In genomic region chr2:129732630-129733026, GRCh38 we compare ENCODE assay signal across 22 cellular contexts.
"Had no signal": no experiment of that assay in that cellular context is flagged by ENCODE, and none has a peak within 500 bp of the region (broad histone marks: within the 10 kb centered on the region; RNA-seq: fewer than 3 reads in every experiment).

No MANE protein-coding gene starts in this region.

- H3K4me1 ChIP-seq: ascending aorta, body of pancreas had no signal

- ATAC-seq: activated naive CD4-positive, alpha-beta T cell treated with anti-CD3 and anti-CD28 coated beads, Interleukin-2, amount 50 U/mL, for 72 hours; activated naive CD8-positive, alpha-beta T cell treated with anti-CD3 and anti-CD28 coated beads, Interleukin-2, amount 50 U/mL, for 24 hours; body of pancreas; T-helper 17 cell; WTC11 had no signal

- H3K4me3 ChIP-seq: ascending aorta, body of pancreas had no signal

- H3K9me3 ChIP-seq: ascending aorta, body of pancreas had no signal

- H3K9me3 Mint-ChIP-seq: activated naive CD4-positive, alpha-beta T cell treated with anti-CD3 and anti-CD28 coated beads, Interleukin-2, amount 50 U/mL, for 72 hours; activated naive CD8-positive, alpha-beta T cell treated with anti-CD3 and anti-CD28 coated beads, Interleukin-2, amount 50 U/mL, for 24 hours; central memory CD8-positive, alpha-beta T cell; WTC11 had no signal

- H3K27me3 Mint-ChIP-seq: activated naive CD8-positive, alpha-beta T cell treated with anti-CD3 and anti-CD28 coated beads, Interleukin-2, amount 50 U/mL, for 24 hours had no signal

- H3K36me3 Mint-ChIP-seq: activated naive CD4-positive, alpha-beta T cell treated with anti-CD3 and anti-CD28 coated beads, Interleukin-2, amount 50 U/mL, for 72 hours; WTC11 had no signal

- DNase-seq: activated CD4-positive, alpha-beta T cell treated with anti-CD3 and anti-CD28 coated beads for 48 hours; activated CD4-positive, alpha-beta T cell treated with anti-CD3 and anti-CD28 coated beads, Interleukin-2, amount 50 U/mL, for 4 hours; activated CD4-positive, CD25-positive, alpha-beta regulatory T cell treated with anti-CD3 and anti-CD28 coated beads, Interleukin-2, amount 50 U/mL, for 72 hours; activated naive CD8-positive, alpha-beta T cell treated with anti-CD3 and anti-CD28 coated beads, Interleukin-2, amount 50 U/mL, for 24 hours; activated T-cell treated with anti-CD3 and anti-CD28 coated beads, Interleukin-2, amount 50 U/mL, for 1 hour; amniotic stem cell; body of pancreas; KG1; NCI-H1048; NCI-H146; NCI-H187 treated with DMSO at 0.1 percent for 48 hours; NCI-H2171; NCI-H446 treated with DMSO at 0.1 percent for 48 hours; NCI-H526 treated with DMSO at 0.1 percent for 48 hours; NCI-H82; SIG-M5; T-helper 17 cell; T-helper 9 cell had no signal

- H3K27me3 ChIP-seq: ascending aorta, body of pancreas had no signal

- H3K4me1 Mint-ChIP-seq: activated naive CD8-positive, alpha-beta T cell treated with anti-CD3 and anti-CD28 coated beads, Interleukin-2, amount 50 U/mL, for 24 hours; central memory CD8-positive, alpha-beta T cell; T-helper 17 cell had no signal

- H3K36me3 ChIP-seq: ascending aorta had no signal

- H3K27ac ChIP-seq: ascending aorta, body of pancreas had no signal

- H3K27ac Mint-ChIP-seq: activated naive CD4-positive, alpha-beta T cell treated with anti-CD3 and anti-CD28 coated beads, Interleukin-2, amount 50 U/mL, for 72 hours; activated naive CD8-positive, alpha-beta T cell treated with anti-CD3 and anti-CD28 coated beads, Interleukin-2, amount 50 U/mL, for 24 hours; T-helper 17 cell; WTC11 had no signal

- H3K4me3 Mint-ChIP-seq: activated naive CD8-positive, alpha-beta T cell treated with anti-CD3 and anti-CD28 coated beads, Interleukin-2, amount 50 U/mL, for 24 hours; central memory CD8-positive, alpha-beta T cell; T-helper 17 cell; WTC11 had no signal
